ENCODE assay signal across 1 cellular context in genomic region chr10:78047314-78047891, GRCh38.
A peak's percentile ranks its signal among the peaks of the same experiment; 100 is the strongest.
TF ChIP-seq lines count a peak whose summit lies in the region.

No MANE protein-coding gene starts in this region.

TF ChIP-seq in K562, 482 proteins besides CTCF, POLR2A, EP300 and RAD21 (continued from another document):
- TF ChIP-seq MYC (IDR thresholded peaks at IDR 0.05; ENCODE audit: low read depth, low read length) (peak; percentile 60; the same call in 1 of the 2 replicates), MYC (CRISPR knock-in tag; IDR thresholded peaks at IDR 0.05; ENCODE audit: borderline replicate concordance, low read depth) (no peak), ZNF253 (CRISPR knock-in tag; conservative IDR thresholded peaks at IDR 0.05) (no peak), PML (IDR thresholded peaks at IDR 0.05; ENCODE audit: low read length) (no peak), KAT7 (CRISPR knock-in tag; IDR thresholded peaks at IDR 0.05; ENCODE audit: borderline replicate concordance) (no peak), HSF4 (CRISPR knock-in tag; IDR thresholded peaks at IDR 0.05; ENCODE audit: borderline replicate concordance) (no peak), MIER1 (IDR thresholded peaks at IDR 0.05; ENCODE audit: low read depth) (no peak), KHSRP (IDR thresholded peaks at IDR 0.05) (no peak), HOXB6 (CRISPR knock-in tag; IDR thresholded peaks at IDR 0.05; ENCODE audit: borderline replicate concordance) (no peak)
- TF ChIP-seq, protein P1, sequence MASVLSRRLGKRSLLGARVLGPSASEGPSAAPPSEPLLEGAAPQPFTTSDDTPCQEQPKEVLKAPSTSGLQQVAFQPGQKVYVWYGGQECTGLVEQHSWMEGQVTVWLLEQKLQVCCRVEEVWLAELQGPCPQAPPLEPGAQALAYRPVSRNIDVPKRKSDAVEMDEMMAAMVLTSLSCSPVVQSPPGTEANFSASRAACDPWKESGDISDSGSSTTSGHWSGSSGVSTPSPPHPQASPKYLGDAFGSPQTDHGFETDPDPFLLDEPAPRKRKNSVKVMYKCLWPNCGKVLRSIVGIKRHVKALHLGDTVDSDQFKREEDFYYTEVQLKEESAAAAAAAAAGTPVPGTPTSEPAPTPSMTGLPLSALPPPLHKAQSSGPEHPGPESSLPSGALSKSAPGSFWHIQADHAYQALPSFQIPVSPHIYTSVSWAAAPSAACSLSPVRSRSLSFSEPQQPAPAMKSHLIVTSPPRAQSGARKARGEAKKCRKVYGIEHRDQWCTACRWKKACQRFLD (CRISPR knock-in tag; IDR thresholded peaks at IDR 0.05): no peak
- TF ChIP-seq, protein P2, sequence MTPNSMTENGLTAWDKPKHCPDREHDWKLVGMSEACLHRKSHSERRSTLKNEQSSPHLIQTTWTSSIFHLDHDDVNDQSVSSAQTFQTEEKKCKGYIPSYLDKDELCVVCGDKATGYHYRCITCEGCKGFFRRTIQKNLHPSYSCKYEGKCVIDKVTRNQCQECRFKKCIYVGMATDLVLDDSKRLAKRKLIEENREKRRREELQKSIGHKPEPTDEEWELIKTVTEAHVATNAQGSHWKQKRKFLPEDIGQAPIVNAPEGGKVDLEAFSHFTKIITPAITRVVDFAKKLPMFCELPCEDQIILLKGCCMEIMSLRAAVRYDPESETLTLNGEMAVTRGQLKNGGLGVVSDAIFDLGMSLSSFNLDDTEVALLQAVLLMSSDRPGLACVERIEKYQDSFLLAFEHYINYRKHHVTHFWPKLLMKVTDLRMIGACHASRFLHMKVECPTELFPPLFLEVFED (CRISPR knock-in tag; conservative IDR thresholded peaks at IDR 0.05): 0 out of 2 replicates have a peak, but pooled peaks have one; percentile 33
